Comparison of ENCODE assay signal across 27 cellular contexts in the genomic region with DNA sequence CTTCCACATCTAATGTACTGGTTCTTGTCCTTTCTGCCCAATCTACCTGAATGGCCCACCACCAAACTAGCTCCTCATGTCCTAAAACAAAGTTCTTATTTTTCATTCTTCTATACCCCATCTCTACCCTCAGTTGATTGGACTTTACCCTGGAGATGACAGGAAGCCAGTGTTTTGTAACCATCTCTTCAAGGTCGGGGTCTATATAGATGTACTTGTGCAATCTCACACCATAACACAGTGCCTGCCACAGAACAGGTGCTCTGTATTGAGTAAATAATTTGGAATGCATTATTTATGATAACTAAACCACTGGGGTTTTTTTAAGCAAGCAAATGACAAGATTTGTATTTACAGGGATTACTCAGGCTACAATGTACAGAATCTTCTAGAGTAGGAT.
"Had no signal": no experiment of that assay in that cellular context is flagged by ENCODE, and none has a peak within 500 bp of the region (broad histone marks: within the 10 kb centered on the region; RNA-seq: fewer than 3 reads in every experiment).

No MANE protein-coding gene starts in this region.

- H3K4me1 Mint-ChIP-seq: memory B cell; stimulated activated memory B cell treated with anti-CD40 and anti-IgM and Interleukin-4, amounts not matched to agents 10 μg/mL and 1 μg/mL and 100 μg/mL, for 72 hours had no signal

- H3K27ac Mint-ChIP-seq: effector memory CD8-positive, alpha-beta T cell; memory B cell; naive thymus-derived CD4-positive, alpha-beta T cell; nephron; stimulated activated memory B cell treated with anti-CD40 and anti-IgM and Interleukin-4, amounts not matched to agents 10 μg/mL and 1 μg/mL and 100 μg/mL, for 72 hours had no signal

- ATAC-seq: effector memory CD8-positive, alpha-beta T cell; gastrocnemius medialis; left lobe of liver; naive thymus-derived CD4-positive, alpha-beta T cell; stimulated activated memory B cell treated with anti-CD40 and anti-IgM and Interleukin-4, amounts not matched to agents 10 μg/mL and 1 μg/mL and 100 μg/mL, for 72 hours; stimulated activated naive CD8-positive, alpha-beta T cell treated with anti-CD3 and anti-CD28 coated beads, Interleukin-15, Interleukin-2, amounts not matched to agents 100 U/mL and 50 U/mL, for 24 hours had no signal

- DNase-seq: cortex of kidney; effector memory CD8-positive, alpha-beta T cell; erythroblast; esophagus squamous epithelium; gastrocnemius medialis; head of caudate nucleus; kidney; midbrain; naive thymus-derived CD4-positive, alpha-beta T cell; nucleus accumbens; sigmoid colon; spleen; stimulated activated CD4-positive, alpha-beta T cell treated with anti-CD3 and anti-CD28 coated beads, Interleukin-4, amount 100 ng/mL, for 4 hours; stimulated activated naive CD8-positive, alpha-beta T cell treated with anti-CD3 and anti-CD28 coated beads, Interleukin-15, Interleukin-2, amounts not matched to agents 100 U/mL and 50 U/mL, for 24 hours; substantia nigra; upper lobe of left lung; uterus had no signal

- H3K9me3 ChIP-seq: esophagus squamous epithelium, gastrocnemius medialis, prostate gland, right atrium auricular region, sigmoid colon, spleen, thoracic aorta, tibial nerve, upper lobe of left lung, uterus had no signal

- H3K4me3 Mint-ChIP-seq: effector memory CD8-positive, alpha-beta T cell; memory B cell; naive thymus-derived CD4-positive, alpha-beta T cell; nephron; stimulated activated memory B cell treated with anti-CD40 and anti-IgM and Interleukin-4, amounts not matched to agents 10 μg/mL and 1 μg/mL and 100 μg/mL, for 72 hours had no signal

- H3K4me3 ChIP-seq: esophagus squamous epithelium, gastrocnemius medialis, lung, prostate gland, right atrium auricular region, sigmoid colon, skin epidermis, spleen, thoracic aorta, tibial nerve, upper lobe of left lung, uterus had no signal

- H3K36me3 Mint-ChIP-seq: memory B cell; stimulated activated memory B cell treated with anti-CD40 and anti-IgM and Interleukin-4, amounts not matched to agents 10 μg/mL and 1 μg/mL and 100 μg/mL, for 72 hours had no signal

- H3K9me3 Mint-ChIP-seq: effector memory CD8-positive, alpha-beta T cell; memory B cell; nephron; stimulated activated memory B cell treated with anti-CD40 and anti-IgM and Interleukin-4, amounts not matched to agents 10 μg/mL and 1 μg/mL and 100 μg/mL, for 72 hours had no signal
